ENCODE assay signal across 21 cellular contexts in the genomic region with DNA sequence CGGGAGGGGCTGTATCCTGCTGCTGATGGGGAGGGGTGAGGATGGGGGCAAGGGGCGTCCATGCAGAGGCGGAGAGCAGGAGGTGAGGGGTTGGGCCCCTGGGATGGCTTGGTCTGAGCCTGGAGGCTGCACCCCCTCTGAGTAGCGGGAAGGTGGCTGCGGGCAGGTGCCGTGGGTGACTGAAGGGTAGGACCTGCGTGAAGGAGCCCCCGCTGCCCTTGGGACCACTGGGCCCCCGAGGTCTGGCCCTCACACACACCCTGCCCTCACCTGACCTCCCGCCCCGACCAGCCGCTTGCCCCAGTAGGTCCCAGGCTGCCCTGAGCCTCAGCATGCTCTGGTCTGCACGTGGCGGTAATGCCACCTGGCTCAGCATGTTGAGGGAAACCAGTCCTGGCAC. TPM values are rescaled to one million over a fixed set of nuclear protein-coding genes. Genes with fewer than 3 reads are reported as not detected.
DNase-seq lines count a peak whose midpoint lies in the region; ATAC-seq and TF ChIP-seq lines count a peak whose summit lies in the region.
"Had no signal": no experiment of that assay in that cellular context is flagged by ENCODE, and none has a peak within 500 bp of the region (broad histone marks: within the 10 kb centered on the region; RNA-seq: fewer than 3 reads in every experiment).

No MANE protein-coding gene starts in this region.

- H3K4me1 ChIP-seq in heart left ventricle, result peaks cover 16 to 45% (median 37%) of the 10 kb centered on the region in 12 donors
- peaks cover 32% of the 10 kb centered on the region for H3K4me1 ChIP-seq in lower lobe of right lung
- H3K4me1 ChIP-seq in stomach, result peaks cover 32 to 43% (median 40%) of the 10 kb centered on the region in 4 donors
- peaks cover 43% of the 10 kb centered on the region for H3K4me1 ChIP-seq in vagina

- H3K27me3 ChIP-seq in heart left ventricle, result no peaks in the 10 kb centered on the region
- no peaks in the 10 kb centered on the region for H3K27me3 ChIP-seq in lower lobe of right lung (ENCODE audit: low read depth)
- H3K27me3 ChIP-seq in stomach, result no peaks in the 10 kb centered on the region
- no peaks in the 10 kb centered on the region for H3K27me3 ChIP-seq in vagina
- H3K27me3 ChIP-seq: adrenal gland, colonic mucosa had no signal

- DNase-seq in heart left ventricle, result peak; percentile 16 to 65 (median 29)
- DNase-seq in Right ventricle myocardium inferior (ENCODE audit: missing footprints), result no peak
- DNase-seq in lower lobe of right lung, result no peak
- no peak for DNase-seq in stomach
- no peak for DNase-seq in vagina (ENCODE audit: extremely low spot score in 2 of 2)
- DNase-seq in NCI-H2227 treated with DMSO at 0.1 percent for 48 hours (lab: John Stamatoyannopoulos, UW), result no peak
- no peak for DNase-seq in middle frontal gyrus (ENCODE audit: extremely low spot score, low spot score)
- DNase-seq in NCI-H1436 (lab: John Stamatoyannopoulos, UW), result no peak
- DNase-seq: activated CD4-positive, alpha-beta T cell treated with anti-CD3 and anti-CD28 coated beads for 36 hours; activated gamma-delta T cell treated with Interleukin-2 at 50 U/mL for 16 hours; activated T-cell treated with anti-CD3 and anti-CD28 coated beads, Interleukin-2, amount 50 U/mL, for 24 hours; CD4-positive, alpha-beta memory T cell; colonic mucosa; naive thymus-derived CD8-positive, alpha-beta T cell; NCI-H1105; NCI-H2029; NCI-H69; RPMI8226; stimulated activated CD4-positive, alpha-beta T cell treated with anti-CD3 and anti-CD28 coated beads, Interleukin-15, amount 100 ng/mL, for 24 hours had no signal

- H3K4me3 ChIP-seq in heart left ventricle (no peak overlapping the region), lower lobe of right lung (no peak overlapping the region), stomach (no peak overlapping the region), vagina (no peak overlapping the region)
- H3K4me3 ChIP-seq: adrenal gland, colonic mucosa, SK-N-MC had no signal

- WGBS in heart left ventricle, 4 donors, result 90 to 96% (median 93%) methylated on average over 6 to 14 of the region's 14 CpGs
- WGBS in stomach, 5 donors, result 86 to 94% (median 93%) methylated on average over 10 to 14 of the region's 14 CpGs

- H3K9me3 ChIP-seq in heart left ventricle (no peaks in the 10 kb centered on the region), lower lobe of right lung (no peaks in the 10 kb centered on the region), stomach (no peaks in the 10 kb centered on the region), vagina (no peaks in the 10 kb centered on the region)
- H3K9me3 ChIP-seq: adrenal gland, colonic mucosa had no signal

- ATAC-seq in heart left ventricle, result no peak
- ATAC-seq in Right ventricle myocardium inferior, result no peak
- no peak for ATAC-seq in lower lobe of right lung
- ATAC-seq: activated CD4-positive, alpha-beta T cell treated with anti-CD3 and anti-CD28 coated beads for 36 hours; naive thymus-derived CD8-positive, alpha-beta T cell had no signal

- no peak for TF ChIP-seq POLR2A in heart left ventricle (IDR thresholded peaks at IDR 0.05)
- TF ChIP-seq POLR2A in stomach (IDR thresholded peaks at IDR 0.05), result no peak
- no peak for TF ChIP-seq POLR2A in vagina (IDR thresholded peaks at IDR 0.05)

- TF ChIP-seq CTCF in heart left ventricle (IDR thresholded peaks at IDR 0.05) (no peak), lower lobe of right lung (IDR thresholded peaks at IDR 0.05) (no peak), stomach (IDR thresholded peaks at IDR 0.05) (no peak), vagina (IDR thresholded peaks at IDR 0.05) (no peak)

- peak overlapping the region in 8 of 12 donors; percentile 95 to 100 (median 97) for H3K27ac ChIP-seq in heart left ventricle
- H3K27ac ChIP-seq in lower lobe of right lung, result peak overlapping the region; percentile 97
- peak overlapping the region in 4 of 5 donors; percentile 91 to 94 (median 92) for H3K27ac ChIP-seq in stomach
- H3K27ac ChIP-seq in vagina, result peak overlapping the region; percentile 97

- intact Hi-C loops in heart left ventricle (cut with DNase I) (no loop called here), Right ventricle myocardium inferior (cut with DNase I) (no loop called here), lower lobe of right lung (cut with DNase I) (no loop called here), stomach (cut with DNase I; ENCODE audit: low total_unique reads) (no loop called here), vagina (cut with DNase I) (no loop called here)

- TF ChIP-seq EP300 in stomach (IDR thresholded peaks at IDR 0.05), result no peak

- H3K36me3 ChIP-seq in heart left ventricle (no peaks in the 10 kb centered on the region), lower lobe of right lung (no peaks in the 10 kb centered on the region), stomach (no peaks in the 10 kb centered on the region), vagina (no peaks in the 10 kb centered on the region)
- H3K36me3 ChIP-seq: adrenal gland, colonic mucosa had no signal

RNA-seq across cellular contexts. Expression of gene SKI, which starts 12.8 kb away (rescaled TPM):
- total RNA-seq in heart left ventricle (10 to 100 TPM; 28.8 to 52.7 (median 41.3) TPM), Right ventricle myocardium inferior (38.5 TPM), lower lobe of right lung (90.0 TPM), stomach (10 to 100 TPM; 18.7 to 84.0 (median 32.7) TPM), vagina (53.8 TPM)
- polyA plus RNA-seq in heart left ventricle (10 to 100 TPM; 16.9 to 28.7 TPM), stomach (10 to 100 TPM in 2 of 3 donors, 1 to 10 TPM in 1; 7.4 to 14.8 (median 13.9) TPM)

RNA-seq across cellular contexts. Expression of gene FAAP20, which starts 20.8 kb away (rescaled TPM):
- total RNA-seq in heart left ventricle, result 10 to 100 TPM; 20.9 to 50.8 (median 34.8) TPM
- polyA plus RNA-seq in heart left ventricle, result 10 to 100 TPM; 57.3 to 61.3 TPM
- total RNA-seq in Right ventricle myocardium inferior, result 43.9 TPM
- 50.9 TPM for total RNA-seq in lower lobe of right lung
- total RNA-seq in stomach, result 100 to 1,000 TPM in 1 of 5 donors, 10 to 100 TPM in 3, 1 to 10 TPM in 1; 8.2 to 170 (median 25.8) TPM
- polyA plus RNA-seq in stomach, result 100 to 1,000 TPM in 2 of 3 donors, 10 to 100 TPM in 1; 91.3 to 120 (median 101) TPM
- total RNA-seq in vagina, result 92.3 TPM

Comparison
In these comparisons a context has a peak if more than half of its experiments do, and no peak if none do; other contexts are left out.
1. DNase-seq: peak in heart left ventricle (5 of 5); none in Right ventricle myocardium inferior (single experiment), lower lobe of right lung (single experiment), stomach (single experiment), vagina (0 of 2), NCI-H2227 treated with DMSO at 0.1 percent for 48 hours (single experiment), middle frontal gyrus (single experiment) and NCI-H1436 (single experiment).
2. Peak in every context shown above with its lines, with median percentiles within 50 percentile points of each other: H3K27ac ChIP-seq.